ENCODE assay signal across 21 cellular contexts in genomic region chr18:46953195-46953594, GRCh38.
"Had no signal": no experiment of that assay in that cellular context is flagged by ENCODE, and none has a peak within 500 bp of the region (broad histone marks: within the 10 kb centered on the region; RNA-seq: fewer than 3 reads in every experiment).

No MANE protein-coding gene starts in this region.

- H3K27me3 ChIP-seq: hepatocyte, pancreas, right atrium auricular region, tibial nerve had no signal

- H3K79me2 ChIP-seq: hepatocyte had no signal

- H3K4me3 ChIP-seq: gastroesophageal sphincter, hepatocyte, pancreas, right atrium auricular region, tibial nerve had no signal

- H3K4me2 ChIP-seq: hepatocyte had no signal

- ATAC-seq: activated CD8-positive, alpha-beta T cell treated with anti-CD3 and anti-CD28 coated beads for 36 hours; activated naive CD4-positive, alpha-beta T cell treated with anti-CD3 and anti-CD28 coated beads, Interleukin-2, amount 50 U/mL, for 72 hours; gastroesophageal sphincter; left ventricle myocardium superior; pancreas; T-helper 17 cell had no signal

- H3K9me3 ChIP-seq: gastroesophageal sphincter, pancreas, right atrium auricular region, tibial nerve had no signal

- H3K27ac ChIP-seq: gastroesophageal sphincter, hepatocyte, pancreas, right atrium auricular region, tibial nerve had no signal

- H3K36me3 ChIP-seq: gastroesophageal sphincter, pancreas, right atrium auricular region, tibial nerve had no signal

- H3K4me1 ChIP-seq: gastroesophageal sphincter, pancreas, right atrium auricular region, tibial nerve had no signal

- H2AFZ ChIP-seq: hepatocyte had no signal

- DNase-seq: activated B cell treated with CpG ODN at 0.5 μM for 24 hours; activated CD4-positive, alpha-beta T cell treated with anti-CD3 and anti-CD28 coated beads, Interleukin-2, amount 50 U/mL, for 1 hour; activated CD8-positive, alpha-beta T cell treated with anti-CD3 and anti-CD28 coated beads for 36 hours; activated naive CD4-positive, alpha-beta T cell; activated T-cell treated with anti-CD3 and anti-CD28 coated beads, Interleukin-2, amount 50 U/mL, for 48 hours; anterior cingulate cortex; effector CD8-positive, alpha-beta T cell; islet precursor cell; left ventricle myocardium superior; naive B cell; nucleus accumbens; pancreas; stimulated activated CD4-positive, alpha-beta T cell treated with anti-CD3 and anti-CD28 coated beads, Interleukin-2, amount 100 ng/mL, for 48 hours; stimulated activated naive CD4-positive, alpha-beta T cell treated with Interleukin-2 at 50 U/mL for 16 hours; T-helper 17 cell; T1000 had no signal
